24 cellular contexts compared by ENCODE assay signal in genomic region chr6:47792216-47792733, GRCh38. TPM values are rescaled to one million over a fixed set of nuclear protein-coding genes. Genes with fewer than 3 reads are reported as not detected.
DNase-seq lines count a peak whose midpoint lies in the region; ATAC-seq, FAIRE-seq and TF ChIP-seq lines count a peak whose summit lies in the region.
"Had no signal": no experiment of that assay in that cellular context is flagged by ENCODE, and none has a peak within 500 bp of the region (broad histone marks: within the 10 kb centered on the region; RNA-seq: fewer than 3 reads in every experiment).

No MANE protein-coding gene starts in this region.

- intact Hi-C loops in IMR-90 (cut with micrococcal nuclease): no loop called here

- no peak overlapping the region for H3K23ac ChIP-seq in IMR-90 (ENCODE audit: low read depth, low read length)

- no peak overlapping the region for H3K18ac ChIP-seq in IMR-90 (ENCODE audit: low read depth, low read length)

- H3K4me2 ChIP-seq in IMR-90 (ENCODE audit: low read depth, low read length) (no peak overlapping the region), keratinocyte (ENCODE audit: control insufficient read depth, extremely low read depth, insufficient read depth, low read depth, low read length) (no peak overlapping the region)

- TF ChIP-seq POLR2A in IMR-90 (IDR thresholded peaks at IDR 0.05; ENCODE audit: low read depth, low read length): no peak

- H3K27me3 ChIP-seq in IMR-90 (ENCODE audit: control insufficient read depth, insufficient read depth, low read length) (peaks cover 5% of the 10 kb centered on the region; the same call in 1 of the 2 replicates), bronchial epithelial cell (ENCODE audit: control insufficient read depth, insufficient read depth, low read length) (no peaks in the 10 kb centered on the region), keratinocyte (ENCODE audit: control insufficient read depth, extremely low read depth, insufficient read depth, low read length) (no peaks in the 10 kb centered on the region), brain microvascular endothelial cell (replicated peaks) (peaks cover 4% of the 10 kb centered on the region)

- FAIRE-seq in bronchial epithelial cell (lab: Jason Lieb, UNC): no peak
- FAIRE-seq in keratinocyte (lab: Jason Lieb, UNC): peak; percentile 41
- FAIRE-seq: GM12878, GM19239 had no signal

- TF ChIP-seq CTCF in IMR-90 (conservative IDR thresholded peaks at IDR 0.05; ENCODE audit: low read depth, low read length) (no peak), bronchial epithelial cell (IDR thresholded peaks at IDR 0.05; ENCODE audit: insufficient read depth, low read length, severe bottlenecking) (no peak), keratinocyte (optimal IDR thresholded peaks at IDR 0.05 in 1 of 3, IDR thresholded peaks at IDR 0.05 in 1 of 3, conservative IDR thresholded peaks at IDR 0.05 in 1 of 3; ENCODE audit: extremely low read depth in 1 of 3, insufficient read depth in 2 of 3, low read length in 3 of 3) (no peak), brain microvascular endothelial cell (IDR thresholded peaks at IDR 0.05; ENCODE audit: low read depth, low read length, missing control alignments) (no peak)

- H2BK20ac ChIP-seq in IMR-90 (ENCODE audit: low read depth, low read length): no peak overlapping the region

- in situ Hi-C loops in IMR-90 (cut with MboI; ENCODE audit: low sequenced_read_pairs): loop anchor here (10.0 to 25.0 kb wide), 2 partner anchors 670 to 1613 kb away; no protein-coding TSS in a partner anchor
- in situ Hi-C loops in brain microvascular endothelial cell (cut with HindIII; ENCODE audit: low pct_ligation_motif_present, low sequenced_read_pairs): no loop called here

- no peak overlapping the region for H4K91ac ChIP-seq in IMR-90 (ENCODE audit: insufficient read depth, low read depth, low read length)

- no peak overlapping the region for H2AK9ac ChIP-seq in IMR-90 (replicated peaks; ENCODE audit: low read depth, low read length, poor library complexity)

- H3K4me3 ChIP-seq in IMR-90 (ENCODE audit: insufficient read depth, low read depth, low read length): no peak overlapping the region
- no peak overlapping the region for H3K4me3 ChIP-seq in bronchial epithelial cell (ENCODE audit: low read depth, low read length)
- H3K4me3 ChIP-seq in keratinocyte (ENCODE audit: control insufficient read depth in 2 of 3, extremely low read depth in 1 of 3, insufficient read depth in 2 of 3, low read depth in 1 of 3, low read length in 3 of 3): no peak overlapping the region
- H3K4me3 ChIP-seq in brain microvascular endothelial cell (ENCODE audit: low read depth, low read length): no peak overlapping the region
- H3K4me3 ChIP-seq: GM12878, GM23248, HAP-1 had no signal

- no peak overlapping the region for H2AFZ ChIP-seq in IMR-90 (replicated peaks; ENCODE audit: low read length, poor library complexity)
- H2AFZ ChIP-seq in keratinocyte (ENCODE audit: control insufficient read depth, low read length): no peak overlapping the region
- H2AFZ ChIP-seq: GM23248 had no signal

- no TSS peak for BruUV-seq in IMR-90 (replicated peaks; lab: Mats Ljungman, UMichigan)

- no peaks in the 10 kb centered on the region for H3K79me2 ChIP-seq in keratinocyte (ENCODE audit: control insufficient read depth, insufficient read depth, low read length)

- no CpG with 5 or more reads among the region's 4 CpGs for WGBS in IMR-90 (ENCODE audit: extremely low coverage in 2 of 2, insufficient read length in 1 of 2), 2 experiments

- H3K9me1 ChIP-seq in IMR-90 (ENCODE audit: insufficient read depth, low read length): no peaks in the 10 kb centered on the region
- H3K9me1 ChIP-seq in keratinocyte (ENCODE audit: control insufficient read depth, extremely low read depth, insufficient read depth, low read length): no peaks in the 10 kb centered on the region

- H3K4me1 ChIP-seq in IMR-90 (ENCODE audit: control insufficient read depth, insufficient read depth, low read length) (no peaks in the 10 kb centered on the region; the same call in 1 of the 2 replicates), keratinocyte (ENCODE audit: control insufficient read depth, extremely low read depth, insufficient read depth, low read length) (peaks cover 22% of the 10 kb centered on the region)
- H3K4me1 ChIP-seq: BE2C, HAP-1 had no signal

- H3K9ac ChIP-seq in IMR-90 (ENCODE audit: low read depth, low read length) (no peak overlapping the region), keratinocyte (ENCODE audit: control insufficient read depth, extremely low read depth, insufficient read depth, low read length) (no peak overlapping the region)
- H3K9ac ChIP-seq: GM23248 had no signal

- H3K9me3 ChIP-seq in IMR-90 (ENCODE audit: control insufficient read depth, insufficient read depth, low read length) (no peaks in the 10 kb centered on the region), keratinocyte (ENCODE audit: control insufficient read depth, low read depth, low read length) (no peaks in the 10 kb centered on the region)
- H3K9me3 ChIP-seq: BE2C, HAP-1 had no signal

- no peak overlapping the region for H2AK5ac ChIP-seq in IMR-90 (ENCODE audit: low read depth, low read length)

- H2BK15ac ChIP-seq in IMR-90 (ENCODE audit: low read depth, low read length): no peak overlapping the region

- CTCF ChIA-PET in IMR-90 (lab: Yijun Ruan, JAX): no interaction called here

- H3K4ac ChIP-seq in IMR-90 (ENCODE audit: low read depth, low read length): no peak overlapping the region

- no peak overlapping the region for H3K14ac ChIP-seq in IMR-90 (replicated peaks; ENCODE audit: low read depth, low read length)

- dilution Hi-C loops in IMR-90 (cut with HindIII; ENCODE audit: low sequenced_read_pairs, unreplicated experiment): no loop called here
- dilution Hi-C loops in keratinocyte (cut with MboI; ENCODE audit: extremely low pct_ligation_motif_present, low sequenced_read_pairs): no loop called here

- H3K27ac ChIP-seq in IMR-90 (ENCODE audit: insufficient read depth, low read length): no peak overlapping the region
- no peak overlapping the region for H3K27ac ChIP-seq in keratinocyte (ENCODE audit: control insufficient read depth, insufficient read depth, low read length)
- H3K27ac ChIP-seq in brain microvascular endothelial cell: no peak overlapping the region
- H3K27ac ChIP-seq: GM23248 had no signal

- H4K20me1 ChIP-seq in IMR-90 (ENCODE audit: insufficient read depth, low read length) (no peaks in the 10 kb centered on the region), keratinocyte (ENCODE audit: control insufficient read depth, extremely low read depth, insufficient read depth, low read length) (no peaks in the 10 kb centered on the region)

- H3K36me3 ChIP-seq in IMR-90 (ENCODE audit: control insufficient read depth, insufficient read depth, low read length) (no peaks in the 10 kb centered on the region), bronchial epithelial cell (ENCODE audit: control insufficient read depth, insufficient read depth, low read length) (no peaks in the 10 kb centered on the region), keratinocyte (ENCODE audit: control insufficient read depth in 2 of 2, extremely low read depth in 1 of 2, insufficient read depth in 2 of 2, low read length in 2 of 2) (no peaks in the 10 kb centered on the region), brain microvascular endothelial cell (replicated peaks) (no peaks in the 10 kb centered on the region)
- H3K36me3 ChIP-seq: BE2C, HAP-1 had no signal

- TF ChIP-seq RAD21 in IMR-90 (IDR thresholded peaks at IDR 0.05; ENCODE audit: low read length): no peak

- H2BK5ac ChIP-seq in IMR-90 (ENCODE audit: low read depth, low read length, poor library complexity, severe bottlenecking): no peak overlapping the region

- no peak overlapping the region for H3K56ac ChIP-seq in IMR-90 (ENCODE audit: extremely low read depth, insufficient read depth, low read length)

- no peak for ATAC-seq in IMR-90 (ENCODE audit: low read depth)
- ATAC-seq in GM19395 (IDR thresholded peaks at IDR 0.05; ENCODE audit: unreplicated experiment): no peak
- ATAC-seq: GM12878 had no signal

- H4K8ac ChIP-seq in IMR-90 (ENCODE audit: low read depth in 2 of 2, low read length in 2 of 2): no peak overlapping the region

- no peak for DNase-seq in IMR-90
- peak; percentile 18 for DNase-seq in bronchial epithelial cell (ENCODE audit: low read depth)
- DNase-seq in keratinocyte (ENCODE audit: low read depth, low spot score): no peak
- DNase-seq in renal cortical epithelial cell (ENCODE audit: low read depth): peak; percentile 13
- DNase-seq in stimulated activated CD4-positive, alpha-beta T cell treated with anti-CD3 and anti-CD28 coated beads, Interleukin-15, amount 100 ng/mL, for 24 hours: no peak
- no peak for DNase-seq in brain microvascular endothelial cell
- DNase-seq: ACHN; BE2C; C1 segment of cervical spinal cord; CD4-positive, CD25-positive, alpha-beta regulatory T cell; CD8-positive, alpha-beta memory T cell; COR-L47; DMS 273 treated with DMSO at 0.1 percent for 48 hours; DMS53; DND-41; EL; GM23248 had no signal

- H2BK120ac ChIP-seq in IMR-90 (ENCODE audit: low read depth, low read length): no peak overlapping the region

- no peak overlapping the region for H4K5ac ChIP-seq in IMR-90 (ENCODE audit: low read depth, low read length)

- POLR2A ChIA-PET in IMR-90 (lab: Charles Lee; ENCODE audit: unreplicated experiment): no interaction called here

- H3K79me1 ChIP-seq in IMR-90 (ENCODE audit: low read depth in 1 of 2, low read length in 2 of 2): no peaks in the 10 kb centered on the region

TF ChIP-seq in IMR-90, 13 proteins besides CTCF, POLR2A, EP300 and RAD21 (continues in another document):
- TF ChIP-seq MAFK (IDR thresholded peaks at IDR 0.05; ENCODE audit: low read depth, low read length) (peak; percentile 67), BHLHE40 (IDR thresholded peaks at IDR 0.05; ENCODE audit: low read depth, low read length) (no peak)

RNA-seq across cellular contexts. Expression of gene OPN5, which starts 10.4 kb away (rescaled TPM):
- total RNA-seq in IMR-90 (2012; rRNA removed) (not detected in 2 replicates), bronchial epithelial cell (not detected in 2 replicates), renal cortical epithelial cell (under 0.01 TPM in 1 of 2 replicates, not detected in the other)
- polyA plus RNA-seq in IMR-90 (2012; rRNA removed) (not detected in 2 replicates), keratinocyte (0.04 TPM in 1 of 3 replicates, not detected in the others)
- polyA plus RNA-seq in IMR-90 (2012; cell fraction: cytosol; rRNA removed): not detected in 2 replicates
- polyA plus RNA-seq in IMR-90 (2012; cell fraction: nucleus; rRNA removed; ENCODE audit: low replicate concordance): not detected in 2 replicates
- polyA plus RNA-seq in keratinocyte (2011; ENCODE audit: low read depth): not detected
- not detected in 2 replicates for polyA plus RNA-seq in keratinocyte (2011; cell fraction: cytosol; rRNA removed)
- not detected in 2 replicates for polyA plus RNA-seq in keratinocyte (2011; cell fraction: nucleus; rRNA removed)
- polyA plus RNA-seq in keratinocyte (2012; ENCODE audit: low replicate concordance): not detected in 2 replicates
- polyA minus RNA-seq in keratinocyte: 0.76 TPM in 1 of 3 replicates, not detected in the others
- not detected for polyA minus RNA-seq in keratinocyte (2011; cell fraction: cytosol; rRNA and poly(A)+ RNA removed)
- not detected in 2 replicates for polyA minus RNA-seq in keratinocyte (2011; cell fraction: nucleus; rRNA and poly(A)+ RNA removed)
- total RNA-seq: A172; CD4-positive, CD25-positive, alpha-beta regulatory T cell; CD8-positive, alpha-beta memory T cell; G401; GM12878; GM23248; HT-29 had no signal
- polyA plus RNA-seq: CD4-positive, CD25-positive, alpha-beta regulatory T cell; CD8-positive, alpha-beta memory T cell; GM12878; GM23248 had no signal

Comparison
In these comparisons a context has a peak if more than half of its experiments do, and no peak if none do; other contexts are left out.
1. DNase-seq: peak in bronchial epithelial cell (single experiment) and renal cortical epithelial cell (single experiment); none in IMR-90 (single experiment), keratinocyte (single experiment), stimulated activated CD4-positive, alpha-beta T cell treated with anti-CD3 and anti-CD28 coated beads, Interleukin-15, amount 100 ng/mL, for 24 hours (single experiment) and brain microvascular endothelial cell (single experiment).